12 cellular contexts compared by ENCODE assay signal in genomic region chrX:70336767-70337166, GRCh38. TPM values are rescaled to one million over a fixed set of nuclear protein-coding genes. Genes with fewer than 3 reads are reported as not detected.
A peak's percentile ranks its signal among the peaks of the same experiment; 100 is the strongest.
DNase-seq lines count a peak whose midpoint lies in the region; ATAC-seq lines count a peak whose summit lies in the region.
"Had no signal": no experiment of that assay in that cellular context is flagged by ENCODE, and none has a peak within 500 bp of the region (broad histone marks: within the 10 kb centered on the region; RNA-seq: fewer than 3 reads in every experiment).

No MANE protein-coding gene starts in this region.

- H4K20me1 ChIP-seq in BLaER1 treated with 17β-estradiol and CSF1 and Interleukin-3, amounts not matched to agents 10 nM and 100 nM: no peaks in the 10 kb centered on the region

- peak overlapping the region in 2 of 11 experiments; percentile 11 to 38; a peak in 1 of 22 replicates for H3K27ac ChIP-seq in BLaER1 treated with 17β-estradiol and CSF1 and Interleukin-3, amounts not matched to agents 10 nM and 100 nM
- H3K27ac ChIP-seq: tibial artery had no signal

- no peak overlapping the region for H3K9ac ChIP-seq in BLaER1 treated with 17β-estradiol and CSF1 and Interleukin-3, amounts not matched to agents 10 nM and 100 nM

- peak overlapping the region in 6 of 11 experiments; percentile 27 to 51 (median 36); a peak in 10 of 22 replicates for H3K4me2 ChIP-seq in BLaER1 treated with 17β-estradiol and CSF1 and Interleukin-3, amounts not matched to agents 10 nM and 100 nM

- H3K36me3 ChIP-seq in BLaER1 treated with 17β-estradiol and CSF1 and Interleukin-3, amounts not matched to agents 10 nM and 100 nM: peaks cover 0 to 61% (median 23%) of the 10 kb centered on the region in 11 experiments; a peak in 11 of 22 replicates
- peaks cover 13% of the 10 kb centered on the region for H3K36me3 ChIP-seq in MG63
- H3K36me3 ChIP-seq: tibial artery had no signal

- peaks cover 57 to 100% (median 94%) of the 10 kb centered on the region in 11 experiments for H3K27me3 ChIP-seq in BLaER1 treated with 17β-estradiol and CSF1 and Interleukin-3, amounts not matched to agents 10 nM and 100 nM
- H3K27me3 ChIP-seq in MG63: no peaks in the 10 kb centered on the region
- H3K27me3 ChIP-seq: tibial artery had no signal

- DNase-seq in NCI-H2171 treated with DMSO at 0.1 percent for 48 hours (lab: John Stamatoyannopoulos, UW) (no peak), MG63 (no peak), NCI-H345 (lab: John Stamatoyannopoulos, UW) (no peak), mucosa of gallbladder (ENCODE audit: low spot score) (no peak)
- DNase-seq: amygdala, nephron progenitor cell, tibial artery had no signal

- no peak overlapping the region for H3K4me3 ChIP-seq in BLaER1 treated with 17β-estradiol and CSF1 and Interleukin-3, amounts not matched to agents 10 nM and 100 nM
- H3K4me3 ChIP-seq in MG63: no peak overlapping the region
- H3K4me3 ChIP-seq: K562, tibial artery had no signal

- peaks cover 0 to 34% (median 16%) of the 10 kb centered on the region in 10 experiments; a peak in 12 of 20 replicates for H3K4me1 ChIP-seq in BLaER1 treated with 17β-estradiol and CSF1 and Interleukin-3, amounts not matched to agents 10 nM and 100 nM
- H3K4me1 ChIP-seq: tibial artery had no signal

- ATAC-seq in GM19025 (IDR thresholded peaks at IDR 0.05; ENCODE audit: low read depth, unreplicated experiment): peak; percentile 100
- peak; percentile 100 for ATAC-seq in HG02678 (IDR thresholded peaks at IDR 0.05; ENCODE audit: unreplicated experiment)
- ATAC-seq in HG03469 (IDR thresholded peaks at IDR 0.05; ENCODE audit: unreplicated experiment): peak; percentile 100
- ATAC-seq: K562 had no signal

- H3K9me3 ChIP-seq in BLaER1 treated with 17β-estradiol and CSF1 and Interleukin-3, amounts not matched to agents 10 nM and 100 nM (replicated peaks in 1 of 11): no peaks in the 10 kb centered on the region
- no peaks in the 10 kb centered on the region for H3K9me3 ChIP-seq in MG63
- H3K9me3 ChIP-seq: tibial artery had no signal

RNA-seq across cellular contexts. Expression of gene KIF4A, which starts 46.9 kb away (rescaled TPM):
- 26.6 and 30.0 TPM in 2 replicates for total RNA-seq in MG63 (2014; rRNA removed; shearing (Covaris generic); ENCODE audit: low replicate concordance)
- 0.92 TPM for total RNA-seq in mucosa of gallbladder

RNA-seq across cellular contexts. Expression of gene PDZD11, which starts 47.0 kb away (rescaled TPM):
- total RNA-seq in MG63 (2014; rRNA removed; shearing (Covaris generic); ENCODE audit: low replicate concordance): 80.6 and 82.4 TPM in 2 replicates
- 38.9 TPM for total RNA-seq in mucosa of gallbladder

RNA-seq across cellular contexts. Expression of gene RAB41, which starts 54.8 kb away (rescaled TPM):
- not detected in 2 replicates for total RNA-seq in MG63 (2014; rRNA removed; shearing (Covaris generic); ENCODE audit: low replicate concordance)
- total RNA-seq in mucosa of gallbladder: not detected
- total RNA-seq: K562 had no signal

Comparison
In these comparisons a context has a peak if more than half of its experiments do, and no peak if none do; other contexts are left out.
1. RNA of gene KIF4A, which starts 46.9 kb away (total RNA-seq): 26.6 to 30.0 TPM in MG63; 0.92 TPM in mucosa of gallbladder (single experiment); every median in the first group is over 10 times any median in the second.
2. Peak in every context shown above with its lines, with median percentiles within 50 percentile points of each other: ATAC-seq.